Comparison of ENCODE assay signal across 20 cellular contexts in the genomic region with DNA sequence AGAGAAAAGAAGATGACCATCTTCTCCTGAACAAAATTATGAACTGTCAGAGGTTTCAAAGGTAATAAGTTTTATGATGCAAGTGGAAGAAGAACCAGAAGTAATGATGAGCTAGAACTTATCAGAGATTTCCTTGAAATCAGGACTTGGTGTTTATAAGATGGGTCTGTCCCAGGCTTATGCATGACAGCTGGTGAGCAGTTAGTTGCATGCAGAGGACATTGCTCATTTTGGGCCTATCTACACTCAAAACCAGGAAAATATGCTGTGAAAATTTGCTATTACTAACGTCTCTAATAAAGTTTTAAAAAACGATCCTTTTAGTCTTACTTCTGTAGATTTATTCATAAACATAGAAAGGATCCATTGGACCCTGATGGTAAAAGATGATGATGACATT. TPM values are rescaled to one million over a fixed set of nuclear protein-coding genes. Genes with fewer than 3 reads are reported as not detected.
DNase-seq lines count a peak whose midpoint lies in the region; ATAC-seq and TF ChIP-seq lines count a peak whose summit lies in the region.
"Had no signal": no experiment of that assay in that cellular context is flagged by ENCODE, and none has a peak within 500 bp of the region (broad histone marks: within the 10 kb centered on the region; RNA-seq: fewer than 3 reads in every experiment).

No MANE protein-coding gene starts in this region.

- H3K36me3 ChIP-seq in ACC112 (ENCODE audit: insufficient read depth, low read length) (no peaks in the 10 kb centered on the region), IMR-90 (ENCODE audit: control insufficient read depth, insufficient read depth, low read length) (no peaks in the 10 kb centered on the region)

- H2BK20ac ChIP-seq in IMR-90 (ENCODE audit: low read depth, low read length): peak overlapping the region; percentile 54; the same call in 1 of the 2 replicates

- TF ChIP-seq POLR2A in IMR-90 (IDR thresholded peaks at IDR 0.05; ENCODE audit: low read depth, low read length): no peak

- no peaks in the 10 kb centered on the region for H3K9me3 ChIP-seq in IMR-90 (ENCODE audit: control insufficient read depth, insufficient read depth, low read length)

- POLR2A ChIA-PET in IMR-90 (lab: Charles Lee; ENCODE audit: unreplicated experiment): no interaction called here

- H3K14ac ChIP-seq in IMR-90 (replicated peaks; ENCODE audit: low read depth, low read length): no peak overlapping the region

- H3K9ac ChIP-seq in IMR-90 (ENCODE audit: low read depth, low read length): no peak overlapping the region

- no CpG with 5 or more reads among the region's 2 CpGs for WGBS in IMR-90 (ENCODE audit: extremely low coverage in 2 of 2, insufficient read length in 1 of 2), 2 experiments

- H3K79me1 ChIP-seq in IMR-90 (ENCODE audit: low read depth in 1 of 2, low read length in 2 of 2): peaks cover 0 to 18% of the 10 kb centered on the region in 2 experiments; a peak in 1 of 4 replicates

- peak overlapping the region; percentile 5; the same call in 1 of the 2 replicates for H3K4ac ChIP-seq in IMR-90 (ENCODE audit: low read depth, low read length)

- no peak overlapping the region for H2AK9ac ChIP-seq in IMR-90 (replicated peaks; ENCODE audit: low read depth, low read length, poor library complexity)

- no peaks in the 10 kb centered on the region for H3K27me3 ChIP-seq in ACC112 (ENCODE audit: insufficient read depth, low read length)
- no peaks in the 10 kb centered on the region for H3K27me3 ChIP-seq in IMR-90 (ENCODE audit: control insufficient read depth, insufficient read depth, low read length)

- intact Hi-C loops in IMR-90 (cut with micrococcal nuclease): no loop called here
- intact Hi-C loops in Right ventricle myocardium superior (cut with DNase I): no loop called here

- dilution Hi-C loops in IMR-90 (cut with HindIII; ENCODE audit: low sequenced_read_pairs, unreplicated experiment): no loop called here

- H2AFZ ChIP-seq in ACC112 (ENCODE audit: low read length, unreplicated experiment) (no peak overlapping the region), IMR-90 (replicated peaks; ENCODE audit: low read length, poor library complexity) (no peak overlapping the region)

- H2BK15ac ChIP-seq in IMR-90 (ENCODE audit: low read depth, low read length): peak overlapping the region; percentile 8; the same call in 1 of the 3 replicates

- H3K79me2 ChIP-seq in ACC112 (ENCODE audit: control insufficient read depth, insufficient read depth, low read length, unreplicated experiment): no peaks in the 10 kb centered on the region

- no TSS peak for BruUV-seq in IMR-90 (replicated peaks; lab: Mats Ljungman, UMichigan)

- 0 out of 2 replicates have a peak overlapping the region, but pooled peaks have one; percentile 13 for H2AK5ac ChIP-seq in IMR-90 (ENCODE audit: low read depth, low read length)

- H3K4me3 ChIP-seq in ACC112 (ENCODE audit: low read depth, low read length) (no peak overlapping the region), IMR-90 (ENCODE audit: insufficient read depth, low read depth, low read length) (no peak overlapping the region), choroid plexus epithelial cell (ENCODE audit: low read depth, low read length) (no peak overlapping the region)
- H3K4me3 ChIP-seq: SK-N-MC had no signal

- peak overlapping the region; percentile 94 for H3K27ac ChIP-seq in ACC112 (ENCODE audit: low read depth, low read length)
- H3K27ac ChIP-seq in IMR-90 (ENCODE audit: insufficient read depth, low read length): peak overlapping the region; percentile 8; the same call in 1 of the 2 replicates
- H3K27ac ChIP-seq: SK-N-MC had no signal

- no peak overlapping the region for H4K91ac ChIP-seq in IMR-90 (ENCODE audit: insufficient read depth, low read depth, low read length)

- peak overlapping the region; percentile 83 for H2BK120ac ChIP-seq in IMR-90 (ENCODE audit: low read depth, low read length)

- H3K4me1 ChIP-seq in ACC112 (ENCODE audit: control insufficient read depth, insufficient read depth, low read length, unreplicated experiment) (peaks cover 40% of the 10 kb centered on the region), IMR-90 (ENCODE audit: control insufficient read depth, insufficient read depth, low read length) (peaks cover 7% of the 10 kb centered on the region; the same call in 1 of the 2 replicates)

- CTCF ChIA-PET in IMR-90 (lab: Yijun Ruan, JAX): no interaction called here

- H4K5ac ChIP-seq in IMR-90 (ENCODE audit: low read depth, low read length): peak overlapping the region; percentile 65; the same call in 1 of the 2 replicates

- peak overlapping the region; percentile 62 for H2BK5ac ChIP-seq in IMR-90 (ENCODE audit: low read depth, low read length, poor library complexity, severe bottlenecking)

- DNase-seq in IMR-90: peak; percentile 65
- peak; percentile 45 for DNase-seq in choroid plexus epithelial cell (ENCODE audit: low read depth)
- DNase-seq in myocyte (ENCODE audit: low read depth): peak; percentile 32
- no peak for DNase-seq in Right ventricle myocardium superior
- DNase-seq: Calu3; CD4-positive, CD25-positive, alpha-beta regulatory T cell; DMS79; GF-D8; Kasumi-1; MV-4-11; NCI-H1436 treated with DMSO at 0.1 percent for 48 hours; NCI-H345; NCI-H69; NK-92 treated with Interleukin-12 subunit alpha and Interleukin-12 subunit beta, amount 100 ng/mL, for 24 hours; OCI-M1 had no signal

- no peak overlapping the region for H3K4me2 ChIP-seq in IMR-90 (ENCODE audit: low read depth, low read length)

- ATAC-seq in IMR-90 (ENCODE audit: low read depth) (peak; percentile 56), GM18519 (IDR thresholded peaks at IDR 0.05; ENCODE audit: low FRiP score, unreplicated experiment) (no peak), HG03097 (IDR thresholded peaks at IDR 0.05; ENCODE audit: low FRiP score, unreplicated experiment) (no peak), HG02571 (IDR thresholded peaks at IDR 0.05; ENCODE audit: unreplicated experiment) (no peak), Right ventricle myocardium superior (ENCODE audit: poor library complexity) (no peak)

- TF ChIP-seq RAD21 in IMR-90 (IDR thresholded peaks at IDR 0.05; ENCODE audit: low read length): no peak

- H3K23ac ChIP-seq in IMR-90 (ENCODE audit: low read depth, low read length): no peak overlapping the region

- no peaks in the 10 kb centered on the region for H4K20me1 ChIP-seq in IMR-90 (ENCODE audit: insufficient read depth, low read length)

- TF ChIP-seq CTCF in IMR-90 (conservative IDR thresholded peaks at IDR 0.05; ENCODE audit: low read depth, low read length): no peak
- TF ChIP-seq CTCF in choroid plexus epithelial cell (conservative IDR thresholded peaks at IDR 0.05; ENCODE audit: low read depth, low read length): no peak

- H3K9me1 ChIP-seq in IMR-90 (ENCODE audit: insufficient read depth, low read length): no peaks in the 10 kb centered on the region; the same call in 1 of the 2 replicates

- peak overlapping the region; percentile 86; the same call in 1 of the 2 replicates for H3K18ac ChIP-seq in IMR-90 (ENCODE audit: low read depth, low read length)

- in situ Hi-C loops in IMR-90 (cut with MboI; ENCODE audit: low sequenced_read_pairs): no loop called here

- H4K8ac ChIP-seq in IMR-90 (ENCODE audit: low read depth in 2 of 2, low read length in 2 of 2): peak overlapping the region in 1 of 2 experiments; percentile 29; a peak in 2 of 4 replicates

- H3K56ac ChIP-seq in IMR-90 (ENCODE audit: extremely low read depth, insufficient read depth, low read length): no peak overlapping the region

TF ChIP-seq in IMR-90, 13 proteins besides CTCF, POLR2A, EP300 and RAD21:
- TF ChIP-seq NFE2L2 (IDR thresholded peaks at IDR 0.05; ENCODE audit: low read depth, low read length): no peak

RNA-seq across cellular contexts. Expression of a gene that starts 6.6 kb away (rescaled TPM):
- total RNA-seq in IMR-90 (2012; rRNA removed) (87.5 and 259 TPM in 2 replicates), myocyte (482 and 489 TPM in 2 replicates), Right ventricle myocardium superior (9.6 TPM)
- polyA plus RNA-seq in IMR-90 (2012; rRNA removed): 157 and 270 TPM in 2 replicates
- polyA plus RNA-seq in IMR-90 (2012; cell fraction: cytosol; rRNA removed): 105 and 264 TPM in 2 replicates
- 249 and 547 TPM in 2 replicates for polyA plus RNA-seq in IMR-90 (2012; cell fraction: nucleus; rRNA removed; ENCODE audit: low replicate concordance)
- 203 TPM for polyA plus RNA-seq in myocyte (2012)
- total RNA-seq: CD4-positive, CD25-positive, alpha-beta regulatory T cell had no signal
- polyA plus RNA-seq: CD4-positive, CD25-positive, alpha-beta regulatory T cell had no signal
